Comparison of ENCODE assay signal across 1 cellular context in genomic region chr11:61974766-61975631, GRCh38.
TF ChIP-seq lines count a peak whose summit lies in the region.

No MANE protein-coding gene starts in this region.

TF ChIP-seq in HepG2, 621 proteins besides CTCF, POLR2A, EP300 and RAD21 (continued from another document and continues in another):
- TF ChIP-seq, protein P1, sequence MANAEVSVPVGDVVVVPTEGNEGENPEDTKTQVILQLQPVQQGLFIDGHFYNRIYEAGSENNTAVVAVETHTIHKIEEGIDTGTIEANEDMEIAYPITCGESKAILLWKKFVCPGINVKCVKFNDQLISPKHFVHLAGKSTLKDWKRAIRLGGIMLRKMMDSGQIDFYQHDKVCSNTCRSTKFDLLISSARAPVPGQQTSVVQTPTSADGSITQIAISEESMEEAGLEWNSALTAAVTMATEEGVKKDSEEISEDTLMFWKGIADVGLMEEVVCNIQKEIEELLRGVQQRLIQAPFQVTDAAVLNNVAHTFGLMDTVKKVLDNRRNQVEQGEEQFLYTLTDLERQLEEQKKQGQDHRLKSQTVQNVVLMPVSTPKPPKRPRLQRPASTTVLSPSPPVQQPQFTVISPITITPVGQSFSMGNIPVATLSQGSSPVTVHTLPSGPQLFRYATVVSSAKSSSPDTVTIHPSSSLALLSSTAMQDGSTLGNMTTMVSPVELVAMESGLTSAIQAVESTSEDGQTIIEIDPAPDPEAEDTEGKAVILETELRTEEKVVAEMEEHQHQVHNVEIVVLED (CRISPR knock-in tag; IDR thresholded peaks at IDR 0.05; ENCODE audit: borderline replicate concordance), result no peak
- TF ChIP-seq ZNF337 (CRISPR knock-in tag; IDR thresholded peaks at IDR 0.05; ENCODE audit: borderline replicate concordance, low read depth) (no peak), NR3C1 (CRISPR knock-in tag; IDR thresholded peaks at IDR 0.05) (no peak), PITX1 (CRISPR knock-in tag; IDR thresholded peaks at IDR 0.05) (peak; percentile 24; the same call in 1 of the 2 replicates), HMG20B (CRISPR knock-in tag; conservative IDR thresholded peaks at IDR 0.05) (no peak), FUBP1 (CRISPR knock-in tag; IDR thresholded peaks at IDR 0.05; ENCODE audit: borderline replicate concordance) (no peak), ZNF256 (CRISPR knock-in tag; conservative IDR thresholded peaks at IDR 0.05) (no peak), ZNF83 (CRISPR knock-in tag; IDR thresholded peaks at IDR 0.05; ENCODE audit: borderline replicate concordance) (0 out of 2 replicates have a peak, but pooled peaks have one; percentile 29), SMAD1 (CRISPR knock-in tag; IDR thresholded peaks at IDR 0.05; ENCODE audit: borderline replicate concordance, low read depth) (no peak), PCBP1 (IDR thresholded peaks at IDR 0.05; ENCODE audit: borderline replicate concordance, low read depth, low read length) (no peak), ZNF776 (CRISPR knock-in tag; IDR thresholded peaks at IDR 0.05) (no peak), HMG20A (CRISPR knock-in tag; IDR thresholded peaks at IDR 0.05; ENCODE audit: borderline replicate concordance) (no peak), ZNF501 (CRISPR knock-in tag; IDR thresholded peaks at IDR 0.05) (peak; percentile 67), SIX1 (CRISPR knock-in tag; IDR thresholded peaks at IDR 0.05; ENCODE audit: borderline replicate concordance) (no peak), KAT8 (CRISPR knock-in tag; IDR thresholded peaks at IDR 0.05) (peak; percentile 35; the same call in 1 of the 2 replicates), RFX1 (IDR thresholded peaks at IDR 0.05) (no peak), HOXD1 (CRISPR knock-in tag; IDR thresholded peaks at IDR 0.05) (no peak), MED13 (CRISPR knock-in tag; IDR thresholded peaks at IDR 0.05) (no peak), RBM39 (IDR thresholded peaks at IDR 0.05; ENCODE audit: low read depth, low read length, poor library complexity, severe bottlenecking) (no peak), ATF2 (CRISPR knock-in tag; IDR thresholded peaks at IDR 0.05) (no peak), KLF12 (CRISPR knock-in tag; IDR thresholded peaks at IDR 0.05; ENCODE audit: borderline replicate concordance) (no peak), ZSCAN31 (CRISPR knock-in tag; IDR thresholded peaks at IDR 0.05; ENCODE audit: low read depth) (no peak), ZNF670 (CRISPR knock-in tag; IDR thresholded peaks at IDR 0.05; ENCODE audit: borderline replicate concordance) (no peak), MTA1 (CRISPR knock-in tag; IDR thresholded peaks at IDR 0.05; ENCODE audit: borderline replicate concordance) (no peak), CAMTA2 (CRISPR knock-in tag; IDR thresholded peaks at IDR 0.05; ENCODE audit: borderline replicate concordance) (no peak), MBNL3 (CRISPR knock-in tag; conservative IDR thresholded peaks at IDR 0.05) (no peak), CREBL2 (CRISPR knock-in tag; IDR thresholded peaks at IDR 0.05; ENCODE audit: borderline replicate concordance) (no peak), ZNF773 (CRISPR knock-in tag; IDR thresholded peaks at IDR 0.05; ENCODE audit: borderline replicate concordance) (no peak), ZNF282 (IDR thresholded peaks at IDR 0.05; ENCODE audit: partially characterized antibody) (no peak), TARDBP (CRISPR knock-in tag; IDR thresholded peaks at IDR 0.05) (peak; percentile 47; the same call in 1 of the 2 replicates), ZNF264 (CRISPR knock-in tag; IDR thresholded peaks at IDR 0.05) (no peak), GZF1 (CRISPR knock-in tag; IDR thresholded peaks at IDR 0.05) (no peak), CEBPZ (IDR thresholded peaks at IDR 0.05; ENCODE audit: low read length) (no peak), PHF21A (CRISPR knock-in tag; IDR thresholded peaks at IDR 0.05) (peak; percentile 57), NBN (conservative IDR thresholded peaks at IDR 0.05) (no peak), ZNF615 (CRISPR knock-in tag; IDR thresholded peaks at IDR 0.05; ENCODE audit: borderline replicate concordance) (no peak), RAD51 (IDR thresholded peaks at IDR 0.05; ENCODE audit: borderline replicate concordance) (no peak), ZNF232 (CRISPR knock-in tag; IDR thresholded peaks at IDR 0.05; ENCODE audit: borderline replicate concordance) (no peak)
- TF ChIP-seq, protein P2, sequence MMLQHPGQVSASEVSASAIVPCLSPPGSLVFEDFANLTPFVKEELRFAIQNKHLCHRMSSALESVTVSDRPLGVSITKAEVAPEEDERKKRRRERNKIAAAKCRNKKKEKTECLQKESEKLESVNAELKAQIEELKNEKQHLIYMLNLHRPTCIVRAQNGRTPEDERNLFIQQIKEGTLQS (CRISPR knock-in tag; IDR thresholded peaks at IDR 0.05), result no peak
- TF ChIP-seq, protein P3, sequence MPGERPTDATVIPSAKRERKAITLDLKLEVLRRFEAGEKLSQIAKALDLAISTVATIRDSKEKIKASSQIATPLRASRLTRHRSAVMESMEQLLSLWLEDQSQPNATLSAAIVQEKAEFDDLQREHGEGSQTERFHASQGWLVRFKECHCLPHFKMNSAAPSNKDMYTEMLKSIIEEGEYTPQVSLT (CRISPR knock-in tag; IDR thresholded peaks at IDR 0.05; ENCODE audit: borderline replicate concordance, low read depth), result no peak
- TF ChIP-seq, protein P4, sequence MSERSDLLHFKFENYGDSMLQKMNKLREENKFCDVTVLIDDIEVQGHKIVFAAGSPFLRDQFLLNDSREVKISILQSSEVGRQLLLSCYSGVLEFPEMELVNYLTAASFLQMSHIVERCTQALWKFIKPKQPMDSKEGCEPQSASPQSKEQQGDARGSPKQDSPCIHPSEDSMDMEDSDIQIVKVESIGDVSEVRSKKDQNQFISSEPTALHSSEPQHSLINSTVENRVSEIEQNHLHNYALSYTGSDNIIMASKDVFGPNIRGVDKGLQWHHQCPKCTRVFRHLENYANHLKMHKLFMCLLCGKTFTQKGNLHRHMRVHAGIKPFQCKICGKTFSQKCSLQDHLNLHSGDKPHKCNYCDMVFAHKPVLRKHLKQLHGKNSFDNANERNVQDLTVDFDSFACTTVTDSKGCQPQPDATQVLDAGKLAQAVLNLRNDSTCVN (CRISPR knock-in tag; IDR thresholded peaks at IDR 0.05; ENCODE audit: borderline replicate concordance), result no peak
- TF ChIP-seq, protein P5, sequence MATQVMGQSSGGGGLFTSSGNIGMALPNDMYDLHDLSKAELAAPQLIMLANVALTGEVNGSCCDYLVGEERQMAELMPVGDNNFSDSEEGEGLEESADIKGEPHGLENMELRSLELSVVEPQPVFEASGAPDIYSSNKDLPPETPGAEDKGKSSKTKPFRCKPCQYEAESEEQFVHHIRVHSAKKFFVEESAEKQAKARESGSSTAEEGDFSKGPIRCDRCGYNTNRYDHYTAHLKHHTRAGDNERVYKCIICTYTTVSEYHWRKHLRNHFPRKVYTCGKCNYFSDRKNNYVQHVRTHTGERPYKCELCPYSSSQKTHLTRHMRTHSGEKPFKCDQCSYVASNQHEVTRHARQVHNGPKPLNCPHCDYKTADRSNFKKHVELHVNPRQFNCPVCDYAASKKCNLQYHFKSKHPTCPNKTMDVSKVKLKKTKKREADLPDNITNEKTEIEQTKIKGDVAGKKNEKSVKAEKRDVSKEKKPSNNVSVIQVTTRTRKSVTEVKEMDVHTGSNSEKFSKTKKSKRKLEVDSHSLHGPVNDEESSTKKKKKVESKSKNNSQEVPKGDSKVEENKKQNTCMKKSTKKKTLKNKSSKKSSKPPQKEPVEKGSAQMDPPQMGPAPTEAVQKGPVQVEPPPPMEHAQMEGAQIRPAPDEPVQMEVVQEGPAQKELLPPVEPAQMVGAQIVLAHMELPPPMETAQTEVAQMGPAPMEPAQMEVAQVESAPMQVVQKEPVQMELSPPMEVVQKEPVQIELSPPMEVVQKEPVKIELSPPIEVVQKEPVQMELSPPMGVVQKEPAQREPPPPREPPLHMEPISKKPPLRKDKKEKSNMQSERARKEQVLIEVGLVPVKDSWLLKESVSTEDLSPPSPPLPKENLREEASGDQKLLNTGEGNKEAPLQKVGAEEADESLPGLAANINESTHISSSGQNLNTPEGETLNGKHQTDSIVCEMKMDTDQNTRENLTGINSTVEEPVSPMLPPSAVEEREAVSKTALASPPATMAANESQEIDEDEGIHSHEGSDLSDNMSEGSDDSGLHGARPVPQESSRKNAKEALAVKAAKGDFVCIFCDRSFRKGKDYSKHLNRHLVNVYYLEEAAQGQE (IDR thresholded peaks at IDR 0.05; ENCODE audit: borderline replicate concordance in 1 of 2, low read depth in 1 of 2, low read length in 2 of 2), result no peak
- TF ChIP-seq, protein P6, sequence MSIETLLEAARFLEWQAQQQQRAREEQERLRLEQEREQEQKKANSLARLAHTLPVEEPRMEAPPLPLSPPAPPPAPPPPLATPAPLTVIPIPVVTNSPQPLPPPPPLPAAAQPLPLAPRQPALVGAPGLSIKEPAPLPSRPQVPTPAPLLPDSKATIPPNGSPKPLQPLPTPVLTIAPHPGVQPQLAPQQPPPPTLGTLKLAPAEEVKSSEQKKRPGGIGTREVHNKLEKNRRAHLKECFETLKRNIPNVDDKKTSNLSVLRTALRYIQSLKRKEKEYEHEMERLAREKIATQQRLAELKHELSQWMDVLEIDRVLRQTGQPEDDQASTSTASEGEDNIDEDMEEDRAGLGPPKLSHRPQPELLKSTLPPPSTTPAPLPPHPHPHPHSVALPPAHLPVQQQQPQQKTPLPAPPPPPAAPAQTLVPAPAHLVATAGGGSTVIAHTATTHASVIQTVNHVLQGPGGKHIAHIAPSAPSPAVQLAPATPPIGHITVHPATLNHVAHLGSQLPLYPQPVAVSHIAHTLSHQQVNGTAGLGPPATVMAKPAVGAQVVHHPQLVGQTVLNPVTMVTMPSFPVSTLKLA (IDR thresholded peaks at IDR 0.05), result no peak
